In the genomic region with DNA sequence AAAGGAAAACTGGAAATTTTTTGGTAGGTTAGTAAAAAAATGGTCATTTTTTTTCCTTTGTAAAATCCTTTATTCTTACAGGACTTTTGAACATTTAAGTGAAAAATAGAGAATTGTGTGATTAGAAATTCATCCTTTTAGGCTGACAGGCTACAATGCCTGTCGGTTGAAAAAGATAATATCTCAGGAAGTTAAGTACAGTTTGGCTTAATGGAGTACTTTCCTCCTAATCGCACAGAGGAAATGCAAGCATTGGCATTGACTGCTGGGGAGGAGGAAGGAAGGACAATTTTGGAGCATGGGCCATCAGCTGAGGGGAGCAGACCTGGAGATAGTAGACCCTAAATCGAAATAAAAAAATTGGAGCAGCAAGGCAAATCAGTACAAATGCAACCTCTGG, we compare ENCODE assay signal across 20 cellular contexts.
"Had no signal": no experiment of that assay in that cellular context is flagged by ENCODE, and none has a peak within 500 bp of the region (broad histone marks: within the 10 kb centered on the region; RNA-seq: fewer than 3 reads in every experiment).

No MANE protein-coding gene starts in this region.

- H3K27me3 ChIP-seq: esophagus muscularis mucosa, gastroesophageal sphincter, transverse colon had no signal

- H3K4me3 Mint-ChIP-seq: immature natural killer cell; naive thymus-derived CD4-positive, alpha-beta T cell; stimulated activated naive B cell treated with anti-CD40 and anti-IgM and Interleukin-4, amounts not matched to agents 10 μg/mL and 1 μg/mL and 100 μg/mL, for 72 hours; stimulated activated naive CD8-positive, alpha-beta T cell treated with anti-CD3 and anti-CD28 coated beads, Interleukin-15, amount 100 ng/mL, for 72 hours had no signal

- H3K4me1 Mint-ChIP-seq: stimulated activated naive B cell treated with anti-CD40 and anti-IgM and Interleukin-4, amounts not matched to agents 10 μg/mL and 1 μg/mL and 100 μg/mL, for 72 hours had no signal

- ATAC-seq: gastroesophageal sphincter; left cardiac atrium; lower lobe of right lung; naive thymus-derived CD4-positive, alpha-beta T cell; sciatic nerve; stimulated activated naive B cell treated with anti-CD40 and anti-IgM and Interleukin-4, amounts not matched to agents 10 μg/mL and 1 μg/mL and 100 μg/mL, for 72 hours; stimulated activated naive CD8-positive, alpha-beta T cell treated with anti-CD3 and anti-CD28 coated beads, Interleukin-15, amount 100 ng/mL, for 72 hours had no signal

- H3K27ac Mint-ChIP-seq: immature natural killer cell; naive thymus-derived CD4-positive, alpha-beta T cell; stimulated activated naive B cell treated with anti-CD40 and anti-IgM and Interleukin-4, amounts not matched to agents 10 μg/mL and 1 μg/mL and 100 μg/mL, for 72 hours had no signal

- H3K4me3 ChIP-seq: coronary artery, esophagus muscularis mucosa, gastroesophageal sphincter, left ventricle myocardium inferior, lower lobe of right lung, thoracic aorta, transverse colon had no signal

- H3K27ac ChIP-seq: coronary artery, esophagus muscularis mucosa, gastroesophageal sphincter, left ventricle myocardium inferior, lower lobe of right lung, neutrophil, thoracic aorta, transverse colon had no signal

- H3K4me1 ChIP-seq: gastroesophageal sphincter, lower lobe of right lung had no signal

- H3K36me3 Mint-ChIP-seq: stimulated activated naive B cell treated with anti-CD40 and anti-IgM and Interleukin-4, amounts not matched to agents 10 μg/mL and 1 μg/mL and 100 μg/mL, for 72 hours had no signal

- DNase-seq: effector CD4-positive, alpha-beta T cell; glutamatergic neuron; immature natural killer cell; kidney; left cardiac atrium; left ventricle myocardium inferior; lower lobe of right lung; naive thymus-derived CD4-positive, alpha-beta T cell; posterior cingulate gyrus; stimulated activated CD4-positive, alpha-beta T cell treated with anti-CD3 and anti-CD28 coated beads, Interleukin-2, amount 100 ng/mL, for 24 hours; stimulated activated CD4-positive, alpha-beta T cell treated with anti-CD3 and anti-CD28 coated beads, Interleukin-4, amount 100 ng/mL, for 4 hours; stimulated activated naive B cell treated with anti-CD40 and anti-IgM and Interleukin-4, amounts not matched to agents 10 μg/mL and 1 μg/mL and 100 μg/mL, for 72 hours; stimulated activated naive CD8-positive, alpha-beta T cell treated with anti-CD3 and anti-CD28 coated beads, Interleukin-15, amount 100 ng/mL, for 72 hours; transverse colon had no signal

- H3K9me3 Mint-ChIP-seq: immature natural killer cell; stimulated activated naive B cell treated with anti-CD40 and anti-IgM and Interleukin-4, amounts not matched to agents 10 μg/mL and 1 μg/mL and 100 μg/mL, for 72 hours; stimulated activated naive CD8-positive, alpha-beta T cell treated with anti-CD3 and anti-CD28 coated beads, Interleukin-15, amount 100 ng/mL, for 72 hours had no signal

- H3K9me3 ChIP-seq: esophagus muscularis mucosa, gastroesophageal sphincter, left ventricle myocardium inferior, lower lobe of right lung, neutrophil, thoracic aorta, transverse colon had no signal

- H3K36me3 ChIP-seq: esophagus muscularis mucosa, gastroesophageal sphincter, left ventricle myocardium inferior, lower lobe of right lung, neutrophil, thoracic aorta, transverse colon had no signal
